Comparison of ENCODE assay signal across 21 cellular contexts in genomic region chr1:80018348-80018747, GRCh38.
DNase-seq lines count a peak whose midpoint lies in the region; ATAC-seq and TF ChIP-seq lines count a peak whose summit lies in the region.
"Had no signal": no experiment of that assay in that cellular context is flagged by ENCODE, and none has a peak within 500 bp of the region (broad histone marks: within the 10 kb centered on the region; RNA-seq: fewer than 3 reads in every experiment).

No MANE protein-coding gene starts in this region.

- H2AFZ ChIP-seq in SK-N-SH (ENCODE audit: low read depth) = peak overlapping the region; percentile 13; the same call in 1 of the 2 replicates
- H2AFZ ChIP-seq in PC-9 = no peak overlapping the region
- peak overlapping the region; percentile 31 for H2AFZ ChIP-seq in fibroblast of lung (ENCODE audit: low read length)

- H3K9me2 ChIP-seq in SK-N-SH = no peaks in the 10 kb centered on the region
- H3K9me2 ChIP-seq in PC-9 (ENCODE audit: insufficient read depth) = no peaks in the 10 kb centered on the region

- no peak for ATAC-seq in SK-N-SH treated with all-trans-retinoic acid at 6 μM for 48 hours
- ATAC-seq in GM18873 (IDR thresholded peaks at IDR 0.05; ENCODE audit: low FRiP score, unreplicated experiment) = no peak
- no peak for ATAC-seq in heart right ventricle
- ATAC-seq: GM12878 had no signal

- H3K27me3 ChIP-seq in SK-N-SH (ENCODE audit: insufficient read depth) (no peaks in the 10 kb centered on the region), PC-9 (ENCODE audit: insufficient read depth, low read depth) (no peaks in the 10 kb centered on the region), fibroblast of lung (ENCODE audit: control insufficient read depth, insufficient read depth, low read length) (no peaks in the 10 kb centered on the region), heart right ventricle (no peaks in the 10 kb centered on the region)
- H3K27me3 ChIP-seq: BE2C; BLaER1 treated with 17β-estradiol and CSF1 and Interleukin-3, amounts not matched to agents 10 nM and 100 nM had no signal

- intact Hi-C loops in PC-9 (cut with micrococcal nuclease; ENCODE audit: unreplicated experiment) (no loop called here), heart right ventricle (cut with DNase I) (no loop called here)

- DNase-seq in SK-N-SH = no peak
- no peak for DNase-seq in PC-9
- DNase-seq in fibroblast of lung (ENCODE audit: low read depth in 2 of 2) = no peak
- no peak for DNase-seq in stimulated activated CD4-positive, alpha-beta T cell treated with anti-CD3 and anti-CD28 coated beads, Interleukin-12 subunit alpha, Interleukin-12 subunit beta, amount 100 ng/mL, for 4 hours
- DNase-seq in heart right ventricle = no peak
- DNase-seq: ACHN; AML-193; BE2C; CD4-positive, alpha-beta T cell; CD8-positive, alpha-beta memory T cell; DMS 273 treated with DMSO at 0.1 percent for 48 hours; DMS79; EL; GDM1; GOT3 had no signal

- no TSS peak for BruUV-seq in PC-9 (replicated peaks; lab: Mats Ljungman, UMichigan)

- TF ChIP-seq CTCF in SK-N-SH (IDR thresholded peaks at IDR 0.05) = no peak
- no peak for TF ChIP-seq CTCF in PC-9 (conservative IDR thresholded peaks at IDR 0.05)
- TF ChIP-seq CTCF in fibroblast of lung (conservative IDR thresholded peaks at IDR 0.05 in 1 of 2, IDR thresholded peaks at IDR 0.05 in 1 of 2; ENCODE audit: low read depth in 1 of 2, low read length in 2 of 2) = no peak
- no peak for TF ChIP-seq CTCF in heart right ventricle (IDR thresholded peaks at IDR 0.05)

- CTCF ChIA-PET in SK-N-SH (lab: Yijun Ruan, JAX) (no interaction called here), PC-9 (lab: Charles Lee) (no interaction called here)

- H4K20me1 ChIP-seq in SK-N-SH (ENCODE audit: insufficient read depth) (no peaks in the 10 kb centered on the region), PC-9 (ENCODE audit: insufficient read depth) (no peaks in the 10 kb centered on the region), fibroblast of lung (ENCODE audit: control insufficient read depth, extremely low read depth, insufficient read depth, low read length) (no peaks in the 10 kb centered on the region)
- H4K20me1 ChIP-seq: BLaER1 treated with 17β-estradiol and CSF1 and Interleukin-3, amounts not matched to agents 10 nM and 100 nM had no signal

- WGBS in SK-N-SH (ENCODE audit: low lambda C conversion rate) = 80% methylated on average over 3 of the region's 3 CpGs
- WGBS in heart right ventricle, 2 donors = 87 to 88% methylated on average over 3 of the region's 3 CpGs

- no peaks in the 10 kb centered on the region for H3F3A ChIP-seq in SK-N-SH (replicated peaks; ENCODE audit: insufficient read depth)
- no peaks in the 10 kb centered on the region for H3F3A ChIP-seq in PC-9 (ENCODE audit: insufficient read depth, low read depth)

- no peak overlapping the region for H3K9ac ChIP-seq in SK-N-SH
- no peak overlapping the region for H3K9ac ChIP-seq in fibroblast of lung (ENCODE audit: insufficient read depth, low read length)
- H3K9ac ChIP-seq: BLaER1 treated with 17β-estradiol and CSF1 and Interleukin-3, amounts not matched to agents 10 nM and 100 nM had no signal

- TF ChIP-seq EP300 in SK-N-SH (IDR thresholded peaks at IDR 0.05; ENCODE audit: borderline replicate concordance in 1 of 2, low read depth in 1 of 2, low read length in 1 of 2) = no peak

- POLR2A ChIA-PET in SK-N-SH (lab: Yijun Ruan, JAX) (no interaction called here), PC-9 (lab: Charles Lee; ENCODE audit: unreplicated experiment) (no interaction called here)

- no peak overlapping the region for H3K4me3 ChIP-seq in SK-N-SH (ENCODE audit: low read depth in 2 of 2, low read length in 1 of 2)
- no peak overlapping the region for H3K4me3 ChIP-seq in PC-9
- no peak overlapping the region for H3K4me3 ChIP-seq in fibroblast of lung (replicated peaks in 1 of 4; ENCODE audit: control extremely low read depth in 1 of 4, insufficient read depth in 1 of 4, low read depth in 3 of 4, low read length in 4 of 4)
- H3K4me3 ChIP-seq in heart right ventricle = no peak overlapping the region
- H3K4me3 ChIP-seq: BLaER1 treated with 17β-estradiol and CSF1 and Interleukin-3, amounts not matched to agents 10 nM and 100 nM; GM12878; HAP-1 had no signal

- no peaks in the 10 kb centered on the region for H3K79me2 ChIP-seq in SK-N-SH (ENCODE audit: insufficient read depth)
- H3K79me2 ChIP-seq in PC-9 (ENCODE audit: low read depth) = no peaks in the 10 kb centered on the region
- no peaks in the 10 kb centered on the region for H3K79me2 ChIP-seq in fibroblast of lung (ENCODE audit: control insufficient read depth, insufficient read depth, low read length)

- H3K4me1 ChIP-seq in SK-N-SH (ENCODE audit: control insufficient read depth in 1 of 2, insufficient read depth in 2 of 2, low read depth in 1 of 2, low read length in 1 of 2) (no peaks in the 10 kb centered on the region), PC-9 (replicated peaks; ENCODE audit: insufficient read depth) (no peaks in the 10 kb centered on the region), fibroblast of lung (ENCODE audit: control insufficient read depth, extremely low read depth, insufficient read depth, low read length) (no peaks in the 10 kb centered on the region), heart right ventricle (no peaks in the 10 kb centered on the region)
- H3K4me1 ChIP-seq: BE2C; BLaER1 treated with 17β-estradiol and CSF1 and Interleukin-3, amounts not matched to agents 10 nM and 100 nM; HAP-1 had no signal

- no peak for TF ChIP-seq RAD21 in SK-N-SH (IDR thresholded peaks at IDR 0.05; ENCODE audit: low read length)

- no peak overlapping the region for H3K4me2 ChIP-seq in SK-N-SH
- peak overlapping the region; percentile 4; the same call in 1 of the 2 replicates for H3K4me2 ChIP-seq in PC-9
- H3K4me2 ChIP-seq in fibroblast of lung (ENCODE audit: extremely low read depth, insufficient read depth, low read length) = no peak overlapping the region
- H3K4me2 ChIP-seq: BLaER1 treated with 17β-estradiol and CSF1 and Interleukin-3, amounts not matched to agents 10 nM and 100 nM had no signal

- H3K27ac ChIP-seq in SK-N-SH (ENCODE audit: low read depth in 2 of 2, low read length in 1 of 2) (no peak overlapping the region), PC-9 (no peak overlapping the region), fibroblast of lung (ENCODE audit: insufficient read depth, low read length) (no peak overlapping the region), heart right ventricle (no peak overlapping the region)
- H3K27ac ChIP-seq: 22Rv1; BLaER1 treated with 17β-estradiol and CSF1 and Interleukin-3, amounts not matched to agents 10 nM and 100 nM had no signal

- no peaks in the 10 kb centered on the region for H3K36me3 ChIP-seq in SK-N-SH (replicated peaks in 1 of 2; ENCODE audit: control insufficient read depth in 1 of 2, insufficient read depth in 2 of 2, low read length in 1 of 2)
- no peaks in the 10 kb centered on the region for H3K36me3 ChIP-seq in PC-9 (ENCODE audit: low read depth)
- no peaks in the 10 kb centered on the region for H3K36me3 ChIP-seq in fibroblast of lung (ENCODE audit: control insufficient read depth, insufficient read depth, low read length)
- H3K36me3 ChIP-seq in heart right ventricle = no peaks in the 10 kb centered on the region
- H3K36me3 ChIP-seq: BE2C; BLaER1 treated with 17β-estradiol and CSF1 and Interleukin-3, amounts not matched to agents 10 nM and 100 nM; HAP-1 had no signal

- no peaks in the 10 kb centered on the region for H3K9me3 ChIP-seq in SK-N-SH
- H3K9me3 ChIP-seq in PC-9 (ENCODE audit: insufficient read depth, low read depth) = no peaks in the 10 kb centered on the region
- no peaks in the 10 kb centered on the region for H3K9me3 ChIP-seq in fibroblast of lung (ENCODE audit: control insufficient read depth, insufficient read depth, low read depth, low read length)
- H3K9me3 ChIP-seq in heart right ventricle = no peaks in the 10 kb centered on the region
- H3K9me3 ChIP-seq: BE2C; BLaER1 treated with 17β-estradiol and CSF1 and Interleukin-3, amounts not matched to agents 10 nM and 100 nM; HAP-1 had no signal

TF ChIP-seq in SK-N-SH treated with all-trans-retinoic acid at 6 μM for 48 hours, 23 proteins besides CTCF, POLR2A, EP300 and RAD21 (continues in another document):
- no peak for TF ChIP-seq TOX (CRISPR knock-in tag; IDR thresholded peaks at IDR 0.05; ENCODE audit: borderline replicate concordance)
- TF ChIP-seq ESRRG (CRISPR knock-in tag; IDR thresholded peaks at IDR 0.05) = no peak
- no peak for TF ChIP-seq ZC3H10 (CRISPR knock-in tag; IDR thresholded peaks at IDR 0.05)
- TF ChIP-seq RARB (CRISPR knock-in tag; IDR thresholded peaks at IDR 0.05) = no peak
- TF ChIP-seq ARNTL (CRISPR knock-in tag; IDR thresholded peaks at IDR 0.05; ENCODE audit: borderline replicate concordance, low read depth) = no peak
- TF ChIP-seq, protein P1, sequence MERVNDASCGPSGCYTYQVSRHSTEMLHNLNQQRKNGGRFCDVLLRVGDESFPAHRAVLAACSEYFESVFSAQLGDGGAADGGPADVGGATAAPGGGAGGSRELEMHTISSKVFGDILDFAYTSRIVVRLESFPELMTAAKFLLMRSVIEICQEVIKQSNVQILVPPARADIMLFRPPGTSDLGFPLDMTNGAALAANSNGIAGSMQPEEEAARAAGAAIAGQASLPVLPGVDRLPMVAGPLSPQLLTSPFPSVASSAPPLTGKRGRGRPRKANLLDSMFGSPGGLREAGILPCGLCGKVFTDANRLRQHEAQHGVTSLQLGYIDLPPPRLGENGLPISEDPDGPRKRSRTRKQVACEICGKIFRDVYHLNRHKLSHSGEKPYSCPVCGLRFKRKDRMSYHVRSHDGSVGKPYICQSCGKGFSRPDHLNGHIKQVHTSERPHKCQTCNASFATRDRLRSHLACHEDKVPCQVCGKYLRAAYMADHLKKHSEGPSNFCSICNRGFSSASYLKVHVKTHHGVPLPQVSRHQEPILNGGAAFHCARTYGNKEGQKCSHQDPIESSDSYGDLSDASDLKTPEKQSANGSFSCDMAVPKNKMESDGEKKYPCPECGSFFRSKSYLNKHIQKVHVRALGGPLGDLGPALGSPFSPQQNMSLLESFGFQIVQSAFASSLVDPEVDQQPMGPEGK (CRISPR knock-in tag; IDR thresholded peaks at IDR 0.05; ENCODE audit: borderline replicate concordance) = no peak
- no peak for TF ChIP-seq CREB5 (CRISPR knock-in tag; IDR thresholded peaks at IDR 0.05; ENCODE audit: low read depth)
- TF ChIP-seq BACH2 (CRISPR knock-in tag; IDR thresholded peaks at IDR 0.05; ENCODE audit: borderline replicate concordance) = no peak
- TF ChIP-seq TCF4 (CRISPR knock-in tag; IDR thresholded peaks at IDR 0.05; ENCODE audit: borderline replicate concordance) = no peak
